22 cellular contexts compared by ENCODE assay signal in the genomic region with DNA sequence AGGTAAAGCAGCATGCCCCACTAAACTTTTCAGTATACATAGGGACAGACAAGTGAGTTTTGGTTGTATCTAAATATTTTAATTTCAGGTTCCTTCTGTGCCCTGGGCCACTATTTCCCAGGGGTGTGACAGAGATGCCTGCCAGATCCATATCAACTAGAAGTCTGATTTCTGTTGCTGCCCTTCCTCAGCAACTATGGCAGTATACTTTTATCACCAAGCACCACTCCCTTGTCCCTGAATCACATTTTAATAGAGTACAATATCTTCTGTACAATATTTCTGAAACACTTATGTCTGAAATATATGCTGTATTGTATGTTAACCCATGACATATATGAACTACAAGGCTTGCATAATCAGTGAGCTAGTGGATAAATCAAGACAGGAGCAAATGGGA.
"Had no signal": no experiment of that assay in that cellular context is flagged by ENCODE, and none has a peak within 500 bp of the region (broad histone marks: within the 10 kb centered on the region; RNA-seq: fewer than 3 reads in every experiment).

No MANE protein-coding gene starts in this region.

- H3K4me2 ChIP-seq: hepatocyte had no signal

- ATAC-seq: effector memory CD8-positive, alpha-beta T cell; foreskin keratinocyte; gastroesophageal sphincter; heart left ventricle; left lung; left ventricle myocardium superior; lower lobe of right lung had no signal

- FAIRE-seq: colon, endometrium, frontal cortex, kidney had no signal

- H3K27ac ChIP-seq: epithelial cell of prostate, esophagus muscularis mucosa, foreskin keratinocyte, gastroesophageal sphincter, heart left ventricle, hepatocyte, left lung, lower lobe of right lung had no signal

- DNase-seq: cortex of kidney; effector CD8-positive, alpha-beta T cell; effector memory CD8-positive, alpha-beta T cell; endodermal cell; heart left ventricle; hypothalamus; immature natural killer cell; islet precursor cell; kidney; kidney glomerular epithelial cell; left lung; left ventricle myocardium superior; lower lobe of right lung; mesenchymal stem cell had no signal

- H3K4me3 ChIP-seq: esophagus muscularis mucosa, gastroesophageal sphincter, heart left ventricle, hepatocyte, left lung, lower lobe of right lung had no signal

- H3K4me1 ChIP-seq: foreskin keratinocyte, gastroesophageal sphincter, left lung, lower lobe of right lung had no signal

- H3K9me3 ChIP-seq: esophagus muscularis mucosa, gastroesophageal sphincter, heart left ventricle, left lung, lower lobe of right lung had no signal

- H2AFZ ChIP-seq: hepatocyte had no signal

- H3K79me2 ChIP-seq: hepatocyte had no signal

- H3K27me3 ChIP-seq: esophagus muscularis mucosa, foreskin keratinocyte, gastroesophageal sphincter, heart left ventricle, hepatocyte, left lung had no signal
